8 cellular contexts compared by ENCODE assay signal in the genomic region with DNA sequence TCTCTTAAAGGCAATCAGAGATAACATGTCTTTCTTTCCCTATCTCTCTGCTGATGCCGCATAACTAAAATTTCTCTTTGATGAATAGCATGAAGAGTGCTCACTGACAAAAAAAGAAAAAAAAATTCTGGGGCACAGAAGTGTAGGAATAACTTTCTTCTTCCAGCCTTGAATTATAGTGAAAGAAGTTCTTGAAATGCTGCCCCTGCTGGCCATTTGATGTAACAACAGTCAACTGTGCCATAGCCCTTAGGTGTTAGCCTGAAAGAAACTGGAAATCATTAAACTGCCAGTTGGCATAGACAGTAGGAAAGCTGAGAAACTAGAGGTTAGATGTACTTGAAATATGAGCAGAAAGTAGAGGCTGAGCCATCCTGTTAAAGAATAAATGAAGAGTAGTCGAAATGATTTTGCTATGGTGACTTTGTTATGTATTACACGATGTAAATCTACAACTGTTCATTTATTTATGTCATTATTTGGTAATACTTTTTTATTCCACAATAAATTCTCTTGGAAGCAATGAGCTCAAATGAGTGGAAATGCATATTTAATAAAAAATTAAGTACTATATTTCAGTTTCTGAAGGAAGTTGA. TPM values are rescaled to one million over a fixed set of nuclear protein-coding genes. Genes with fewer than 3 reads are reported as not detected.
DNase-seq lines count a peak whose midpoint lies in the region; ATAC-seq and TF ChIP-seq lines count a peak whose summit lies in the region.

No MANE protein-coding gene starts in this region.

- H3K9me3 Mint-ChIP-seq in activated T-cell treated with anti-CD3 and anti-CD28 coated beads, Interleukin-2, amount 50 U/mL, for 4 hours = peaks cover 4% of the 10 kb centered on the region

- H3K4me3 Mint-ChIP-seq in activated T-cell treated with anti-CD3 and anti-CD28 coated beads, Interleukin-2, amount 50 U/mL, for 4 hours = no peak overlapping the region

- no peaks in the 10 kb centered on the region for H3K79me2 ChIP-seq in smooth muscle cell (ENCODE audit: low read depth)

- intact Hi-C loops in left cardiac atrium (cut with DNase I) = no loop called here

- H3K36me3 Mint-ChIP-seq in activated T-cell treated with anti-CD3 and anti-CD28 coated beads, Interleukin-2, amount 50 U/mL, for 4 hours (ENCODE audit: insufficient read depth) = no peaks in the 10 kb centered on the region

- H3K36me3 ChIP-seq in smooth muscle cell (ENCODE audit: low read depth) = no peaks in the 10 kb centered on the region

- WGBS in smooth muscle cell (ENCODE audit: low lambda C conversion rate) = 45% methylated on average over 3 of the region's 3 CpGs

- no peaks in the 10 kb centered on the region for H3K9me3 ChIP-seq in smooth muscle cell (replicated peaks; ENCODE audit: low read depth)

- no peak for ATAC-seq in activated T-cell treated with anti-CD3 and anti-CD28 coated beads, Interleukin-2, amount 50 U/mL, for 4 hours
- ATAC-seq in left cardiac atrium (peak in 1 of 2 donors; percentile 36), HG03571 (IDR thresholded peaks at IDR 0.05; ENCODE audit: unreplicated experiment) (no peak)

- no peaks in the 10 kb centered on the region for H4K20me1 ChIP-seq in smooth muscle cell (ENCODE audit: low read depth)

- no peak overlapping the region for H3K27ac ChIP-seq in smooth muscle cell (ENCODE audit: low read depth)

- H3K27me3 Mint-ChIP-seq in activated T-cell treated with anti-CD3 and anti-CD28 coated beads, Interleukin-2, amount 50 U/mL, for 4 hours (ENCODE audit: low read depth) = peaks cover 10% of the 10 kb centered on the region

- no peaks in the 10 kb centered on the region for H3K27me3 ChIP-seq in smooth muscle cell (ENCODE audit: low read depth)

- peak; percentile 60 for DNase-seq in AG08395 (ENCODE audit: low spot score)
- DNase-seq in GM12864 (ENCODE audit: low read depth) = peak; percentile 8
- DNase-seq in MV-4-11 (lab: John Stamatoyannopoulos, UW) = peak; percentile 0
- DNase-seq in activated T-cell treated with anti-CD3 and anti-CD28 coated beads, Interleukin-2, amount 50 U/mL, for 4 hours = peak; percentile 21
- peak; percentile 33 for DNase-seq in left cardiac atrium
- DNase-seq in smooth muscle cell (lab: John Stamatoyannopoulos, UW; ENCODE audit: unreplicated experiment) = no peak
- no peak for DNase-seq in NK-92 (lab: John Stamatoyannopoulos, UW; ENCODE audit: unreplicated experiment)

- H3K4me1 ChIP-seq in smooth muscle cell (ENCODE audit: low read depth) = no peaks in the 10 kb centered on the region

- H3K9ac ChIP-seq in smooth muscle cell (ENCODE audit: low read depth) = no peak overlapping the region

- H3K4me3 ChIP-seq in GM12864 (ENCODE audit: low read depth, low read length) = no peak overlapping the region
- H3K4me3 ChIP-seq in smooth muscle cell = no peak overlapping the region

- peak; percentile 81 for TF ChIP-seq CTCF in GM12864 (IDR thresholded peaks at IDR 0.05; ENCODE audit: low read depth, low read length, missing control alignments)
- peak; percentile 88 for TF ChIP-seq CTCF in smooth muscle cell (IDR thresholded peaks at IDR 0.05; ENCODE audit: borderline replicate concordance, insufficient read depth, poor library complexity, severe bottlenecking)

- no peaks in the 10 kb centered on the region for H3K4me1 Mint-ChIP-seq in activated T-cell treated with anti-CD3 and anti-CD28 coated beads, Interleukin-2, amount 50 U/mL, for 4 hours (ENCODE audit: low read depth)

- no peak overlapping the region for H2AFZ ChIP-seq in smooth muscle cell (ENCODE audit: low read depth)

- no peak overlapping the region for H3K4me2 ChIP-seq in smooth muscle cell

- H3F3A ChIP-seq in smooth muscle cell (ENCODE audit: low read depth) = no peaks in the 10 kb centered on the region

RNA-seq across cellular contexts. Expression of gene FAM171A1, which starts 48.3 kb away (rescaled TPM):
- total RNA-seq in activated T-cell treated with anti-CD3 and anti-CD28 coated beads, Interleukin-2, amount 50 U/mL, for 4 hours = 1 to 10 TPM; 2.7 to 4.2 (median 3.7) TPM
- total RNA-seq in left cardiac atrium (10 to 100 TPM; 14.8 to 16.1 TPM), smooth muscle cell (25.5 and 29.9 TPM in 2 replicates)
- 35.6 and 37.2 TPM in 2 replicates for polyA plus RNA-seq in smooth muscle cell

Comparison
In these comparisons a context has a peak if more than half of its experiments do, and no peak if none do; other contexts are left out.
1. DNase-seq: peak in AG08395 (single experiment), GM12864 (single experiment), MV-4-11 (single experiment), activated T-cell treated with anti-CD3 and anti-CD28 coated beads, Interleukin-2, amount 50 U/mL, for 4 hours (single experiment) and left cardiac atrium (single experiment); none in smooth muscle cell (single experiment) and NK-92 (single experiment).